In the genomic region with DNA sequence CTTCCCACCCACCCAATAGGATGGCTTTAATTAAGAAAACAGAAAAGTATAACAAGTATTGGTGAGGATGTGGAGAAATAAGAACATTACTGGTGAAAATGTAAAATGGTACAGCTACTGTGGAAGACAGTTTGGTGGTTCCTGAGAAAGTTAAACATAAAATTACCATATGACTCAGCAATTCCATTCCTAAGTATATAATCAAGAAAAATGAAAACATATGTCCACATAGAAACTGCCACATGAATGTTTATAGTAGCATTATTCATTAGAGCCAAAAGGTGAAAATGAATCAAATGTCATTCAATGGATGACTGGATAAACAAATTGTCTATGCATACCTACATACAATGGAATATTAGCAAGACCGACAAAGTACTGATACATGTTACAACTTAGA, we compare ENCODE assay signal across 1 cellular context.
TF ChIP-seq lines count a peak whose summit lies in the region.

No MANE protein-coding gene starts in this region.

TF ChIP-seq in IMR-90, 13 proteins besides CTCF, POLR2A, EP300 and RAD21:
- no peak for TF ChIP-seq MAZ (IDR thresholded peaks at IDR 0.05; ENCODE audit: borderline replicate concordance, low read depth, low read length)
- TF ChIP-seq RCOR1 (IDR thresholded peaks at IDR 0.05; ENCODE audit: insufficient replicate concordance, low read length) = no peak
- TF ChIP-seq CEBPB (IDR thresholded peaks at IDR 0.05; ENCODE audit: low read depth, low read length) = peak; percentile 5; the same call in 1 of the 2 replicates
- peak; percentile 93 for TF ChIP-seq NFE2L2 (IDR thresholded peaks at IDR 0.05; ENCODE audit: low read depth, low read length)
- no peak for TF ChIP-seq RFX5 (IDR thresholded peaks at IDR 0.05; ENCODE audit: low read depth, low read length)
- TF ChIP-seq CHD1 (IDR thresholded peaks at IDR 0.05; ENCODE audit: low read depth, low read length) = no peak
- TF ChIP-seq, protein P1, sequence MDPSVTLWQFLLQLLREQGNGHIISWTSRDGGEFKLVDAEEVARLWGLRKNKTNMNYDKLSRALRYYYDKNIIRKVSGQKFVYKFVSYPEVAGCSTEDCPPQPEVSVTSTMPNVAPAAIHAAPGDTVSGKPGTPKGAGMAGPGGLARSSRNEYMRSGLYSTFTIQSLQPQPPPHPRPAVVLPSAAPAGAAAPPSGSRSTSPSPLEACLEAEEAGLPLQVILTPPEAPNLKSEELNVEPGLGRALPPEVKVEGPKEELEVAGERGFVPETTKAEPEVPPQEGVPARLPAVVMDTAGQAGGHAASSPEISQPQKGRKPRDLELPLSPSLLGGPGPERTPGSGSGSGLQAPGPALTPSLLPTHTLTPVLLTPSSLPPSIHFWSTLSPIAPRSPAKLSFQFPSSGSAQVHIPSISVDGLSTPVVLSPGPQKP (IDR thresholded peaks at IDR 0.05; ENCODE audit: borderline replicate concordance, low read depth, low read length) = no peak
- no peak for TF ChIP-seq USF2 (IDR thresholded peaks at IDR 0.05; ENCODE audit: low read depth, low read length)
- TF ChIP-seq BHLHE40 (IDR thresholded peaks at IDR 0.05; ENCODE audit: low read depth, low read length) = no peak
- peak; percentile 87 for TF ChIP-seq MAFK (IDR thresholded peaks at IDR 0.05; ENCODE audit: low read depth, low read length)
- no peak for TF ChIP-seq FOS (IDR thresholded peaks at IDR 0.05; ENCODE audit: low read depth, low read length)
- TF ChIP-seq MXI1 (IDR thresholded peaks at IDR 0.05; ENCODE audit: borderline replicate concordance, low read depth, low read length) = no peak
TF ChIP-seq in IMR-90: peak in this region for 3.
